9 cellular contexts compared by ENCODE assay signal in genomic region chr16:81497690-81498089, GRCh38. TPM values are rescaled to one million over a fixed set of nuclear protein-coding genes. Genes with fewer than 3 reads are reported as not detected.
A peak's percentile ranks its signal among the peaks of the same experiment; 100 is the strongest.
DNase-seq lines count a peak whose midpoint lies in the region; ATAC-seq and TF ChIP-seq lines count a peak whose summit lies in the region.
"Had no signal": no experiment of that assay in that cellular context is flagged by ENCODE, and none has a peak within 500 bp of the region (broad histone marks: within the 10 kb centered on the region; RNA-seq: fewer than 3 reads in every experiment).

No MANE protein-coding gene starts in this region.

- H3K27ac ChIP-seq in adrenal gland (peak overlapping the region in 1 of 5 donors; percentile 3), osteoblast (ENCODE audit: low read depth, low read length) (no peak overlapping the region)
- H3K27ac ChIP-seq: 22Rv1 had no signal

- no peak for TF ChIP-seq POLR2A in adrenal gland (IDR thresholded peaks at IDR 0.05)

- peak; percentile 70 for DNase-seq in SIG-M5 treated with dmso at 0.1 percent for 504 hours (lab: John Stamatoyannopoulos, UW; ENCODE audit: unreplicated experiment)
- no peak for DNase-seq in SIG-M5 (lab: John Stamatoyannopoulos, UW)
- no peak for DNase-seq in adrenal gland
- peak; percentile 56 for DNase-seq in osteoblast (ENCODE audit: insufficient read length, low spot score, missing footprints)
- DNase-seq in COLO668 (lab: John Stamatoyannopoulos, UW; ENCODE audit: unreplicated experiment) = no peak

- H3K4me1 ChIP-seq in adrenal gland (replicated peaks in 1 of 2) = peaks cover 9 to 54% of the 10 kb centered on the region in 2 donors
- H3K4me1 ChIP-seq in osteoblast (ENCODE audit: insufficient read depth, low read length) = peaks cover 23% of the 10 kb centered on the region

- H3K27me3 ChIP-seq in adrenal gland = no peaks in the 10 kb centered on the region
- no peaks in the 10 kb centered on the region for H3K27me3 ChIP-seq in osteoblast (ENCODE audit: insufficient read depth, low read length)

- WGBS in adrenal gland, 4 donors = 56 to 70% (median 64%) methylated on average over 10 of the region's 10 CpGs

- intact Hi-C loops in adrenal gland (cut with DNase I) = no loop called here

- H4K20me1 ChIP-seq in osteoblast (ENCODE audit: insufficient read depth, low read length) = peaks cover 54% of the 10 kb centered on the region

- TF ChIP-seq CTCF in adrenal gland (IDR thresholded peaks at IDR 0.05) (peak in 5 of 6 experiments; percentile 12 to 44 (median 35)), osteoblast (IDR thresholded peaks at IDR 0.05; ENCODE audit: extremely low read depth, low read depth, low read length) (no peak)

- no peaks in the 10 kb centered on the region for H3K36me3 ChIP-seq in adrenal gland (replicated peaks in 1 of 2)
- H3K36me3 ChIP-seq in osteoblast (ENCODE audit: insufficient read depth, low read length) = peaks cover 3% of the 10 kb centered on the region

- H3K79me2 ChIP-seq in osteoblast (ENCODE audit: insufficient read depth, low read length) = peaks cover 56% of the 10 kb centered on the region

- H3K9me3 ChIP-seq in adrenal gland (replicated peaks in 1 of 3) (no peaks in the 10 kb centered on the region), osteoblast (ENCODE audit: low read depth, low read length) (no peaks in the 10 kb centered on the region)

- H3K4me2 ChIP-seq in osteoblast (ENCODE audit: insufficient read depth, low read length) = no peak overlapping the region

- H3K4me3 ChIP-seq in adrenal gland (no peak overlapping the region), osteoblast (ENCODE audit: insufficient read depth, low read length) (no peak overlapping the region)

- ATAC-seq in HG02763 (IDR thresholded peaks at IDR 0.05; ENCODE audit: unreplicated experiment) (peak; percentile 49), GM18870 (IDR thresholded peaks at IDR 0.05; ENCODE audit: unreplicated experiment) (no peak), HG03469 (IDR thresholded peaks at IDR 0.05; ENCODE audit: unreplicated experiment) (no peak)

- no peak overlapping the region for H2AFZ ChIP-seq in osteoblast (ENCODE audit: low read length)

RNA-seq across cellular contexts. Expression of gene CMIP, which starts 53.1 kb away (rescaled TPM):
- total RNA-seq in adrenal gland = 10 to 100 TPM; 34.3 to 87.9 (median 54.9) TPM
- 10 to 100 TPM; 10.9 to 49.0 (median 17.4) TPM for polyA plus RNA-seq in adrenal gland
- 6.2 and 8.3 TPM in 2 replicates for total RNA-seq in osteoblast

Comparison
In these comparisons a context has a peak if more than half of its experiments do, and no peak if none do; other contexts are left out.
1. DNase-seq: peak in SIG-M5 treated with dmso at 0.1 percent for 504 hours (single experiment) and osteoblast (single experiment); none in SIG-M5 (single experiment), adrenal gland (0 of 7) and COLO668 (single experiment).